Comparison of ENCODE assay signal across 14 cellular contexts in genomic region chr6:113862112-113862511, GRCh38. TPM values are rescaled to one million over a fixed set of nuclear protein-coding genes. Genes with fewer than 3 reads are reported as not detected.
A peak's percentile ranks its signal among the peaks of the same experiment; 100 is the strongest.
DNase-seq lines count a peak whose midpoint lies in the region; ATAC-seq and TF ChIP-seq lines count a peak whose summit lies in the region.
"Had no signal": no experiment of that assay in that cellular context is flagged by ENCODE, and none has a peak within 500 bp of the region (broad histone marks: within the 10 kb centered on the region; RNA-seq: fewer than 3 reads in every experiment).

No MANE protein-coding gene starts in this region.

- peaks cover 22% of the 10 kb centered on the region for H3K4me1 ChIP-seq in GM23248 (ENCODE audit: insufficient read depth)
- no peaks in the 10 kb centered on the region for H3K4me1 ChIP-seq in breast epithelium
- no peaks in the 10 kb centered on the region for H3K4me1 ChIP-seq in mesodermal cell (ENCODE audit: control insufficient read depth, insufficient read depth, low read length, poor library complexity, severe bottlenecking)

- H3K79me2 ChIP-seq in GM23248 (ENCODE audit: insufficient read depth) = peaks cover 70% of the 10 kb centered on the region

- H3K27me3 Mint-ChIP-seq in T-cell = peaks cover 35 to 42% of the 10 kb centered on the region in 2 donors

- ATAC-seq in T-cell (replicated peaks in 1 of 4) = no peak
- no peak for ATAC-seq in GM18517 (IDR thresholded peaks at IDR 0.05; ENCODE audit: unreplicated experiment)
- no peak for ATAC-seq in GM21786 (IDR thresholded peaks at IDR 0.05; ENCODE audit: unreplicated experiment)
- ATAC-seq: activated CD4-positive, CD25-positive, alpha-beta regulatory T cell treated with anti-CD3 and anti-CD28 coated beads, Interleukin-2, amount 50 U/mL, for 24 hours; activated T-cell treated with anti-CD3 and anti-CD28 coated beads, Interleukin-2, amount 50 U/mL, for 4 hours had no signal

- DNase-seq in GM23248 (no peak), breast epithelium (ENCODE audit: low spot score in 2 of 2) (no peak), pons (ENCODE audit: low spot score) (no peak), T-cell (no peak)
- DNase-seq: activated T-cell treated with anti-CD3 and anti-CD28 coated beads, Interleukin-2, amount 50 U/mL, for 4 hours; amniotic stem cell; GDM1; NCI-H1417 treated with DMSO at 0.1 percent for 48 hours had no signal

- H2AFZ ChIP-seq in GM23248 = no peak overlapping the region

- H3K27me3 ChIP-seq in GM23248 (replicated peaks; ENCODE audit: insufficient read depth) (no peaks in the 10 kb centered on the region), breast epithelium (no peaks in the 10 kb centered on the region)

- peaks cover 68% of the 10 kb centered on the region for H3F3A ChIP-seq in GM23248 (ENCODE audit: insufficient read depth)

- in situ Hi-C loops in GM23248 (cut with MboI) = no loop called here

- H3K27ac ChIP-seq in 22Rv1 = peak overlapping the region; percentile 37; the same call in 1 of the 2 replicates
- peak overlapping the region; percentile 100; the same call in 1 of the 2 replicates for H3K27ac ChIP-seq in GM23248
- peak overlapping the region; percentile 54 to 59 for H3K27ac ChIP-seq in breast epithelium
- H3K27ac ChIP-seq in mesodermal cell (ENCODE audit: low read depth, low read length, severe bottlenecking) = no peak overlapping the region

- no peaks in the 10 kb centered on the region for H3K9me3 Mint-ChIP-seq in T-cell
- H3K9me3 Mint-ChIP-seq: stimulated activated naive CD8-positive, alpha-beta T cell treated with anti-CD3 and anti-CD28 coated beads, Interleukin-15, Interleukin-2, amounts not matched to agents 100 ng/mL and 50 ng/mL, for 24 hours had no signal

- TF ChIP-seq POLR2A in breast epithelium (IDR thresholded peaks at IDR 0.05) = no peak

- no peaks in the 10 kb centered on the region for H4K20me1 ChIP-seq in GM23248 (ENCODE audit: insufficient read depth)

- H3K4me1 Mint-ChIP-seq in T-cell = peaks cover 0 to 19% (median 17%) of the 10 kb centered on the region in 3 donors

- intact Hi-C loops in breast epithelium (cut with DNase I; ENCODE audit: low total_unique reads) = no loop called here

- no peak overlapping the region for H3K4me3 Mint-ChIP-seq in T-cell
- H3K4me3 Mint-ChIP-seq: activated T-cell treated with anti-CD3 and anti-CD28 coated beads, Interleukin-2, amount 50 U/mL, for 4 hours; stimulated activated naive CD8-positive, alpha-beta T cell treated with anti-CD3 and anti-CD28 coated beads, Interleukin-15, Interleukin-2, amounts not matched to agents 100 ng/mL and 50 ng/mL, for 24 hours had no signal

- CTCF ChIA-PET in T-cell (lab: Charles Lee) = no interaction called here

- H3K4me2 ChIP-seq in GM23248 (ENCODE audit: unreplicated experiment) = peak overlapping the region; percentile 81

- no peak overlapping the region for H3K27ac Mint-ChIP-seq in T-cell
- H3K27ac Mint-ChIP-seq: stimulated activated naive CD8-positive, alpha-beta T cell treated with anti-CD3 and anti-CD28 coated beads, Interleukin-15, Interleukin-2, amounts not matched to agents 100 ng/mL and 50 ng/mL, for 24 hours had no signal

- H3K4me3 ChIP-seq in GM23248 (peak overlapping the region; percentile 100), breast epithelium (peak overlapping the region in 1 of 3 donors; percentile 29), mesodermal cell (ENCODE audit: extremely low read depth, insufficient read depth, low read length, poor library complexity, severe bottlenecking) (peak overlapping the region; percentile 3)

- no peaks in the 10 kb centered on the region for H3K9me2 ChIP-seq in GM23248 (ENCODE audit: insufficient read depth)

- H3K9me3 ChIP-seq in GM23248 (ENCODE audit: low read depth) = no peaks in the 10 kb centered on the region
- H3K9me3 ChIP-seq in breast epithelium = no peaks in the 10 kb centered on the region
- no peaks in the 10 kb centered on the region for H3K9me3 ChIP-seq in mesodermal cell (ENCODE audit: control insufficient read depth, low read length)

- POLR2A ChIA-PET in T-cell (lab: Charles Lee) = no interaction called here

- no peak for TF ChIP-seq CTCF in 22Rv1 (IDR thresholded peaks at IDR 0.05)
- no peak for TF ChIP-seq CTCF in breast epithelium (IDR thresholded peaks at IDR 0.05)

- H3K9ac ChIP-seq in GM23248 = peak overlapping the region; percentile 100

- H3K36me3 Mint-ChIP-seq in T-cell = no peaks in the 10 kb centered on the region

- H3K36me3 ChIP-seq in GM23248 (ENCODE audit: low read depth) (peaks cover 25% of the 10 kb centered on the region), breast epithelium (no peaks in the 10 kb centered on the region), mesodermal cell (ENCODE audit: control insufficient read depth, insufficient read depth, low read length) (peaks cover 16% of the 10 kb centered on the region)

RNA-seq across cellular contexts. Expression of gene MARCKS, which starts 5.0 kb away (rescaled TPM):
- 154 and 210 TPM in 2 replicates for total RNA-seq in GM23248 (2014; rRNA removed; shearing (Covaris generic))
- 105 and 109 TPM in 2 replicates for polyA plus RNA-seq in GM23248 (2016; fragmentation: Nextera tagmentation; extraction: Ambion mirVana)
- total RNA-seq in breast epithelium (10 to 100 TPM; 19.8 to 54.4 (median 50.8) TPM), T-cell (1 to 10 TPM in 3 of 5 donors, under 1 TPM in 2; 0.33 to 2.6 (median 1.2) TPM)
- polyA plus RNA-seq in mesodermal cell (2013, experiment 1 of 2) = 144 TPM
- polyA plus RNA-seq in mesodermal cell (2013, experiment 2 of 2) = 145 TPM

Comparison
In these comparisons a context has a peak if more than half of its experiments do, and no peak if none do; other contexts are left out.
1. RNA of gene MARCKS, which starts 5.0 kb away (total RNA-seq): 154 to 210 TPM in GM23248 and 19.8 to 54.4 TPM in breast epithelium; 0.33 to 2.6 TPM in T-cell; every median in the first group is over 4 times any median in the second.